ENCODE assay signal across 24 cellular contexts in the genomic region with DNA sequence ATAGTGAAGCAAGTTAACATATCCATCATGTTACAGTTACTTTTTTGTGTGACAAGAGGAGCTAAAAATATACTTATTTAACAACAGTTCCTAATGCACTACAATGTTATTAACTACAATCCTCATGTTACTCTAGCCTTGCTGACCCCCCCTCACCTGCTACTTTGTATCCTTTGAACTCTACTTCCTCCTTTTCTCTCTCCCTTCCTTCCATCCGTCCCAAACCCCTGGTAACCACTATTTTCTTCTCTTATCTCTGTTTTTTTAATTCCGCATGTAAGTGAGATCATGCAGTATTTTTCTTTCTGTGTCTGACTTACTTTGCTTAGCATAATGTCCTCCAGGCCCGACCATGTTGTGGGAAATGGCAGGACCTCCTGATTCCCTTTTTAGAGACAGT. TPM values are rescaled to one million over a fixed set of nuclear protein-coding genes. Genes with fewer than 3 reads are reported as not detected.
DNase-seq lines count a peak whose midpoint lies in the region; ATAC-seq and TF ChIP-seq lines count a peak whose summit lies in the region.
"Had no signal": no experiment of that assay in that cellular context is flagged by ENCODE, and none has a peak within 500 bp of the region (broad histone marks: within the 10 kb centered on the region; RNA-seq: fewer than 3 reads in every experiment).

No MANE protein-coding gene starts in this region.

- no peak for TF ChIP-seq POLR2A in heart left ventricle (IDR thresholded peaks at IDR 0.05)

- ATAC-seq in heart left ventricle, result no peak
- ATAC-seq in GM19463 (IDR thresholded peaks at IDR 0.05; ENCODE audit: unreplicated experiment), result no peak
- ATAC-seq: HepG2, K562 had no signal

- H3K36me3 ChIP-seq in heart left ventricle (no peaks in the 10 kb centered on the region), KOPT-K1 (ENCODE audit: insufficient read depth, low read length) (no peaks in the 10 kb centered on the region), smooth muscle cell (ENCODE audit: low read depth) (no peaks in the 10 kb centered on the region), H7 (replicated peaks; ENCODE audit: control insufficient read depth, insufficient read depth, low read length) (no peaks in the 10 kb centered on the region), WERI-Rb-1 (no peaks in the 10 kb centered on the region)
- H3K36me3 ChIP-seq: BE2C, MG63 had no signal

- H3K4me1 ChIP-seq in heart left ventricle (peaks cover 0 to 57% (median 23%) of the 10 kb centered on the region in 12 donors), smooth muscle cell (ENCODE audit: low read depth) (peaks cover 11% of the 10 kb centered on the region)
- H3K4me1 ChIP-seq: BE2C had no signal

- H3K79me2 ChIP-seq in smooth muscle cell (ENCODE audit: low read depth), result peaks cover 12% of the 10 kb centered on the region

- H3F3A ChIP-seq in smooth muscle cell (ENCODE audit: low read depth), result peaks cover 22% of the 10 kb centered on the region

- TF ChIP-seq CTCF in heart left ventricle (IDR thresholded peaks at IDR 0.05), result no peak
- no peak for TF ChIP-seq CTCF in smooth muscle cell (IDR thresholded peaks at IDR 0.05; ENCODE audit: borderline replicate concordance, insufficient read depth, poor library complexity, severe bottlenecking)
- no peak for TF ChIP-seq CTCF in WERI-Rb-1 (IDR thresholded peaks at IDR 0.05; ENCODE audit: low read depth, low read length)

- H3K4me2 ChIP-seq in smooth muscle cell, result no peak overlapping the region

- H4K20me1 ChIP-seq in smooth muscle cell (ENCODE audit: low read depth), result peaks cover 11% of the 10 kb centered on the region

- H3K4me3 ChIP-seq in heart left ventricle (no peak overlapping the region), smooth muscle cell (no peak overlapping the region), H7 (ENCODE audit: insufficient read depth, low read depth, low read length) (no peak overlapping the region), WERI-Rb-1 (ENCODE audit: low read depth, low read length) (no peak overlapping the region)
- H3K4me3 ChIP-seq: K562, MG63 had no signal

- intact Hi-C loops in heart left ventricle (cut with DNase I) (loop anchor here in 1 of 10 donors (5.0 kb wide), 1 partner anchor 57 kb away; a partner anchor contains a TSS), cardiac septum (cut with DNase I) (no loop called here)

- H3K9ac ChIP-seq in smooth muscle cell (ENCODE audit: low read depth), result no peak overlapping the region

- 52 to 61% (median 54%) methylated on average over 3 of the region's 3 CpGs for WGBS in heart left ventricle, 4 donors
- WGBS in smooth muscle cell (ENCODE audit: low lambda C conversion rate), result 87% methylated on average over 3 of the region's 3 CpGs

- peak overlapping the region in 7 of 12 donors; percentile 2 to 58 (median 44) for H3K27ac ChIP-seq in heart left ventricle
- peak overlapping the region; percentile 94 for H3K27ac ChIP-seq in KOPT-K1 (ENCODE audit: low read depth, low read length, poor library complexity, severe bottlenecking)
- peak overlapping the region; percentile 28 for H3K27ac ChIP-seq in smooth muscle cell (ENCODE audit: low read depth)
- no peak overlapping the region for H3K27ac ChIP-seq in WERI-Rb-1

- no peaks in the 10 kb centered on the region for H3K27me3 ChIP-seq in heart left ventricle
- no peaks in the 10 kb centered on the region for H3K27me3 ChIP-seq in smooth muscle cell (ENCODE audit: low read depth)
- H3K27me3 ChIP-seq in H7 (ENCODE audit: control insufficient read depth, insufficient read depth, low read length), result no peaks in the 10 kb centered on the region
- H3K27me3 ChIP-seq in WERI-Rb-1 (ENCODE audit: insufficient read depth, low read depth, severe bottlenecking), result peaks cover 7% of the 10 kb centered on the region
- H3K27me3 ChIP-seq: BE2C, MG63 had no signal

- no peak overlapping the region for H2AFZ ChIP-seq in smooth muscle cell (ENCODE audit: low read depth)

- DNase-seq in heart left ventricle (no peak), cardiac septum (ENCODE audit: low spot score) (no peak), dermis blood vessel endothelial cell (peak; percentile 30), smooth muscle cell (lab: John Stamatoyannopoulos, UW; ENCODE audit: unreplicated experiment) (no peak), H7 (no peak), WERI-Rb-1 (no peak)
- DNase-seq: 8988T; ACHN; BE2C; MG63; NCI-H1694; NCI-H2029 treated with DMSO at 0.1 percent for 48 hours; NCI-H446 treated with DMSO at 0.1 percent for 48 hours; NCI-H526; NCI-H82; NK-92 treated with Interleukin-12 subunit alpha and Interleukin-12 subunit beta, amount 100 ng/mL, for 24 hours; RPMI8226; SHP77 had no signal

- H3K9me3 ChIP-seq in heart left ventricle, result no peaks in the 10 kb centered on the region
- no peaks in the 10 kb centered on the region for H3K9me3 ChIP-seq in KOPT-K1 (ENCODE audit: insufficient read depth, low read length, poor library complexity, severe bottlenecking)
- no peaks in the 10 kb centered on the region for H3K9me3 ChIP-seq in smooth muscle cell (replicated peaks; ENCODE audit: low read depth)
- H3K9me3 ChIP-seq in WERI-Rb-1 (ENCODE audit: severe bottlenecking), result no peaks in the 10 kb centered on the region
- H3K9me3 ChIP-seq: BE2C, MG63 had no signal

RNA-seq across cellular contexts. Expression of a gene that starts 59.4 kb away (rescaled TPM):
- total RNA-seq in heart left ventricle (10 to 100 TPM; 29.5 to 81.4 (median 43.3) TPM), cardiac septum (54.0 TPM), dermis blood vessel endothelial cell (8.3 and 17.0 TPM in 2 replicates), smooth muscle cell (10.8 and 20.7 TPM in 2 replicates)
- polyA plus RNA-seq in heart left ventricle (100 to 1,000 TPM in 1 of 2 donors, 10 to 100 TPM in 1; 28.2 to 144 TPM), smooth muscle cell (20.2 and 24.3 TPM in 2 replicates)
- total RNA-seq in H7 (2014; rRNA removed; shearing (Covaris generic)), result 0.26 and 0.42 TPM in 2 replicates
- total RNA-seq: G401 had no signal
- polyA plus RNA-seq: CD14-positive monocyte had no signal
